In the genomic region with DNA sequence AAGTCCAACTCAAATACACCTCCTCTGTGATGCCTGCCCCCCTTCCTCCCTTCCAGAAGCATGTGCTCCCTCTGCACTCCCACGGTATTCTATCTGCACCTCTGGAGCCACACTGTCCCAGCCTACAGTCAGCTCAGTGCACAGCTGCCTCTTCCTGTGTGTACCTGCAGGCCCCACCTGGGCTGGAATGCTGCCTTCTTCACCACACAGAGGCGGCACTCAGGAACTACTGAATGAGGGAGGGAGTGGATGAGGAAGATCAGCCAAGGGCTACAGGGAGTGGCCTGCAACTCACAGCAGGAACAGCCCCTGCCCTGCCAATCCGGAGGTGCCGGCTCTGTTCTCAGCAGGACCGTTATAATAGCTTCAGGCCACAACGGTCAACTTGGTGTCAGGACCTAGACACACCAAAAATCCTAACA, we compare ENCODE assay signal across 8 cellular contexts. TPM values are rescaled to one million over a fixed set of nuclear protein-coding genes. Genes with fewer than 3 reads are reported as not detected.
DNase-seq lines count a peak whose midpoint lies in the region; ATAC-seq, FAIRE-seq and TF ChIP-seq lines count a peak whose summit lies in the region.
"Had no signal": no experiment of that assay in that cellular context is flagged by ENCODE, and none has a peak within 500 bp of the region (broad histone marks: within the 10 kb centered on the region; RNA-seq: fewer than 3 reads in every experiment).

No MANE protein-coding gene starts in this region.

- DNase-seq in MG63 (peak; percentile 74), iPS-NIHi11 (ENCODE audit: low spot score) (peak; percentile 83), small intestine (peak; percentile 76), glomerular visceral epithelial cell (ENCODE audit: extremely low spot score) (no peak)

- peaks cover 0 to 3% of the 10 kb centered on the region in 2 donors for H3K4me1 ChIP-seq in small intestine (ENCODE audit: control insufficient read depth in 2 of 2, insufficient read depth in 1 of 2, low read depth in 1 of 2, low read length in 1 of 2)

- H3K4me3 ChIP-seq in MG63 = no peak overlapping the region
- H3K4me3 ChIP-seq in small intestine (ENCODE audit: low read depth in 1 of 2, low read length in 2 of 2) = no peak overlapping the region

- H3K27ac ChIP-seq in small intestine (ENCODE audit: low read depth in 1 of 2, low read length in 1 of 2) = peak overlapping the region in 1 of 2 donors; percentile 43

- peak overlapping the region in 4 of 5 experiments; percentile 18 to 78 (median 70) for H3K27ac Mint-ChIP-seq in brain
- no peak overlapping the region for H3K27ac Mint-ChIP-seq in activated T-helper 17 cell treated with anti-CD3 and anti-CD28 coated beads, Interleukin-2, amount 50 U/mL, for 72 hours
- H3K27ac Mint-ChIP-seq: activated naive CD4-positive, alpha-beta T cell treated with anti-CD3 and anti-CD28 coated beads, Interleukin-2, amount 50 U/mL, for 24 hours had no signal

- H3K9me3 ChIP-seq in MG63 (no peaks in the 10 kb centered on the region), small intestine (ENCODE audit: control insufficient read depth, low read depth) (no peaks in the 10 kb centered on the region)

- H3K36me3 ChIP-seq in MG63 (peaks cover 7% of the 10 kb centered on the region), small intestine (ENCODE audit: control insufficient read depth in 2 of 2, insufficient read depth in 2 of 2, low read length in 2 of 2) (no peaks in the 10 kb centered on the region)

- no peak for TF ChIP-seq CTCF in brain (conservative IDR thresholded peaks at IDR 0.05)

- 5 to 17% (median 13%) methylated on average over 6 of the region's 6 CpGs for WGBS in small intestine, 3 donors

- H3K27me3 ChIP-seq in MG63 = no peaks in the 10 kb centered on the region
- H3K27me3 ChIP-seq in small intestine (ENCODE audit: control insufficient read depth in 2 of 2, insufficient read depth in 2 of 2, low read length in 2 of 2) = no peaks in the 10 kb centered on the region

- peak overlapping the region in 2 of 5 experiments; percentile 56 to 65 for H3K4me3 Mint-ChIP-seq in brain
- no peak overlapping the region for H3K4me3 Mint-ChIP-seq in activated T-helper 17 cell treated with anti-CD3 and anti-CD28 coated beads, Interleukin-2, amount 50 U/mL, for 72 hours
- H3K4me3 Mint-ChIP-seq: activated naive CD4-positive, alpha-beta T cell treated with anti-CD3 and anti-CD28 coated beads, Interleukin-2, amount 50 U/mL, for 24 hours had no signal

- peaks cover 0 to 18% (median 4%) of the 10 kb centered on the region in 5 experiments for H3K9me3 Mint-ChIP-seq in brain
- H3K9me3 Mint-ChIP-seq in activated T-helper 17 cell treated with anti-CD3 and anti-CD28 coated beads, Interleukin-2, amount 50 U/mL, for 72 hours = no peaks in the 10 kb centered on the region
- H3K9me3 Mint-ChIP-seq: activated naive CD4-positive, alpha-beta T cell treated with anti-CD3 and anti-CD28 coated beads, Interleukin-2, amount 50 U/mL, for 24 hours had no signal

- H3K4me1 Mint-ChIP-seq in brain = peaks cover 67% of the 10 kb centered on the region
- H3K4me1 Mint-ChIP-seq in activated T-helper 17 cell treated with anti-CD3 and anti-CD28 coated beads, Interleukin-2, amount 50 U/mL, for 72 hours = peaks cover 22% of the 10 kb centered on the region

- H3K36me3 Mint-ChIP-seq in brain = peaks cover 67% of the 10 kb centered on the region
- H3K36me3 Mint-ChIP-seq in activated T-helper 17 cell treated with anti-CD3 and anti-CD28 coated beads, Interleukin-2, amount 50 U/mL, for 72 hours (ENCODE audit: low read depth) = peaks cover 11% of the 10 kb centered on the region
- H3K36me3 Mint-ChIP-seq: activated naive CD4-positive, alpha-beta T cell treated with anti-CD3 and anti-CD28 coated beads, Interleukin-2, amount 50 U/mL, for 24 hours had no signal

- H3K27me3 Mint-ChIP-seq in brain = no peaks in the 10 kb centered on the region
- H3K27me3 Mint-ChIP-seq in activated T-helper 17 cell treated with anti-CD3 and anti-CD28 coated beads, Interleukin-2, amount 50 U/mL, for 72 hours = no peaks in the 10 kb centered on the region
- H3K27me3 Mint-ChIP-seq: activated naive CD4-positive, alpha-beta T cell treated with anti-CD3 and anti-CD28 coated beads, Interleukin-2, amount 50 U/mL, for 24 hours had no signal

- no peak for ATAC-seq in GM18498 (IDR thresholded peaks at IDR 0.05; ENCODE audit: unreplicated experiment)
- no peak for ATAC-seq in activated T-helper 17 cell treated with anti-CD3 and anti-CD28 coated beads, Interleukin-2, amount 50 U/mL, for 72 hours (replicated peaks)

- FAIRE-seq in small intestine (lab: Jason Lieb, UNC) = no peak

RNA-seq across cellular contexts. Expression of gene AFAP1, which starts 10.1 kb away (rescaled TPM):
- 25.3 and 30.0 TPM in 2 replicates for total RNA-seq in MG63 (2014; rRNA removed; shearing (Covaris generic); ENCODE audit: low replicate concordance)
- 15.3 TPM for polyA plus RNA-seq in brain (ENCODE audit: insufficient read depth, low read depth, low replicate concordance)
- polyA plus RNA-seq in small intestine = 1 to 10 TPM; 2.2 to 9.6 (median 3.8) TPM
- 10 to 100 TPM; 20.1 to 29.8 TPM for total RNA-seq in activated T-helper 17 cell treated with anti-CD3 and anti-CD28 coated beads, Interleukin-2, amount 50 U/mL, for 72 hours
